1 cellular context compared by ENCODE assay signal in the genomic region with DNA sequence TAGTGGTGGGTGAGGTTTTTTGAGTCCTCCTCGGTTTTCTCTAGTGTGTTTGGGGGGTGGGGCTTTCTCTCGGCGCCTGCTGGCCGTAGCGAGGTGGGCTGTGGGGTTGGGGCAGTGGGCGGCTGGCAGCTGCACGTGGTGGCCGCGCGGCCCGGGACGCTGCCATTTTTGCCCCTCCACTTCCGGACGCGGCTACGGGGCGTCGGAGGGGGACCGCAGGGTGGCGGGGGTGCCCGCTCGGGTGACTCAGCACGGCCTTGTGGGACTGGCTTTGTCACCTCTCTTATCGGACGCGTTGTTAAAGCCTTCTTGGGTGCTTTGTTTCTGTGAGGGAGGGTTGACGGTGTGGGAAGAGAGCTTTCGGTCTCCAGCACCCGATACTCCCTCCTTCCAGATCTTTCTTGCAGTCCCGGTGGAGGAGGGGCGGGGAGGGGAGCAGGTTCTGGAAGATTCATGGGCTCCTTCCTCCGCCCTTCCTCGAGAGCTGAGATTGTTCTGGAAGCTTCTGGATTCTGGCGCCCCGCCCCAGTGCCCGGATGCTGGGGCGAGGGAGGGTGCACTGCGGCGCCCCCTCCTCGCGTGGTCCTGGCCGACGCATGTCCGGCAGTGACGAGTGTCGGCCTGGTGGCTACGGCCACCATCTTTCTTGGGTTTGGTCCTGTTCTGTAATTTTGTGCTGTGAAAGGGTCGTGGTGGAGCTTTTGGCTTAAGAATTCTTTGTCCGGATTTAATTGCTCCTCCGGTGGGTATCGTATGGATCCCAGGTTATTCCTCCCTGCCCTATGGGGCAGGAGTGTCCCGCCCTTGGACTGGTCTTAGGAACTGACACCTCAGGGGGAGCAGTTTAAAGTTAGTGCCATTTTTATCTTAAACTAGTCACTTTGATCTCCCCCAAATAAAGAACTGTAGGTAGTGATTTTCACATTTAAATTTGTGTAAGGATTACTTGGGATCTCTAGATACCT.
TF ChIP-seq lines count a peak whose summit lies in the region.

No MANE protein-coding gene starts in this region.

TF ChIP-seq in K562, 482 proteins besides CTCF, POLR2A, EP300 and RAD21 (continued from another document and continues in another):
- TF ChIP-seq, protein P1, sequence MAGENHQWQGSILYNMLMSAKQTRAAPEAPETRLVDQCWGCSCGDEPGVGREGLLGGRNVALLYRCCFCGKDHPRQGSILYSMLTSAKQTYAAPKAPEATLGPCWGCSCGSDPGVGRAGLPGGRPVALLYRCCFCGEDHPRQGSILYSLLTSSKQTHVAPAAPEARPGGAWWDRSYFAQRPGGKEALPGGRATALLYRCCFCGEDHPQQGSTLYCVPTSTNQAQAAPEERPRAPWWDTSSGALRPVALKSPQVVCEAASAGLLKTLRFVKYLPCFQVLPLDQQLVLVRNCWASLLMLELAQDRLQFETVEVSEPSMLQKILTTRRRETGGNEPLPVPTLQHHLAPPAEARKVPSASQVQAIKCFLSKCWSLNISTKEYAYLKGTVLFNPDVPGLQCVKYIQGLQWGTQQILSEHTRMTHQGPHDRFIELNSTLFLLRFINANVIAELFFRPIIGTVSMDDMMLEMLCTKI (IDR thresholded peaks at IDR 0.05; ENCODE audit: partially characterized antibody), result no peak
- TF ChIP-seq ZNF511 (CRISPR knock-in tag; IDR thresholded peaks at IDR 0.05), result peak; percentile 5; the same call in 1 of the 2 replicates
- TF ChIP-seq HDAC1 (IDR thresholded peaks at IDR 0.05), result peak; percentile 97 to 100; a peak in 3 of 4 replicates
- TF ChIP-seq ESRRA (IDR thresholded peaks at IDR 0.05; ENCODE audit: borderline replicate concordance, low read depth), result peak; percentile 54; the same call in 1 of the 2 replicates
- TF ChIP-seq RBM34 (IDR thresholded peaks at IDR 0.05; ENCODE audit: borderline replicate concordance, insufficient read depth, low read length), result no peak
- peak; percentile 84 for TF ChIP-seq ZNF239 (CRISPR knock-in tag; IDR thresholded peaks at IDR 0.05)
- TF ChIP-seq CBX3 (IDR thresholded peaks at IDR 0.05; ENCODE audit: borderline replicate concordance in 1 of 2, low read length in 2 of 2), result no peak; a peak in 1 of 3 replicates
- TF ChIP-seq ZNF79 (CRISPR knock-in tag; IDR thresholded peaks at IDR 0.05; ENCODE audit: low read depth), result no peak
- TF ChIP-seq ZNF551 (CRISPR knock-in tag; IDR thresholded peaks at IDR 0.05), result no peak
- no peak for TF ChIP-seq TAF1 (IDR thresholded peaks at IDR 0.05; ENCODE audit: control insufficient read depth, extremely low read depth, insufficient read depth, low read length, severe bottlenecking)
- TF ChIP-seq SRSF3 (IDR thresholded peaks at IDR 0.05; ENCODE audit: insufficient read depth, low read length), result no peak
- TF ChIP-seq ZNF592 (IDR thresholded peaks at IDR 0.05), result 0 out of 2 replicates have a peak, but pooled peaks have one; percentile 31
- TF ChIP-seq HMGXB4 (CRISPR knock-in tag; IDR thresholded peaks at IDR 0.05), result no peak; the same call in 1 of the 2 replicates
- peak; percentile 99 for TF ChIP-seq HMGN3 (IDR thresholded peaks at IDR 0.05; ENCODE audit: borderline replicate concordance, extremely low read depth, insufficient read length, low read depth, low read length)
- TF ChIP-seq TEAD1 (CRISPR knock-in tag; IDR thresholded peaks at IDR 0.05), result peak; percentile 54 to 71; a peak in 3 of 4 replicates
- no peak; the same call in none of the 2 replicates for TF ChIP-seq ZBTB43 (CRISPR knock-in tag; IDR thresholded peaks at IDR 0.05)
- no peak for TF ChIP-seq SRSF7 (optimal IDR thresholded peaks at IDR 0.05; ENCODE audit: low read depth, low read length)
- TF ChIP-seq BRCA1 (IDR thresholded peaks at IDR 0.05), result no peak
- peak; percentile 8; the same call in 1 of the 2 replicates for TF ChIP-seq BRCA1 (CRISPR knock-in tag; IDR thresholded peaks at IDR 0.05)
- TF ChIP-seq DNMT1 (IDR thresholded peaks at IDR 0.05), result no peak
- no peak; the same call in 1 of the 2 replicates for TF ChIP-seq SUPT5H (IDR thresholded peaks at IDR 0.05)
- TF ChIP-seq ZZZ3 (IDR thresholded peaks at IDR 0.05), result no peak
- TF ChIP-seq CREBBP (IDR thresholded peaks at IDR 0.05; ENCODE audit: low read depth, low read length), result no peak
- TF ChIP-seq ARNT (IDR thresholded peaks at IDR 0.05), result peak in 1 of 2 experiments; percentile 100; a peak in 3 of 4 replicates
- no peak for TF ChIP-seq CBX2 (IDR thresholded peaks at IDR 0.05; ENCODE audit: insufficient read depth, low read length, poor library complexity, severe bottlenecking)
- TF ChIP-seq GTF2A2 (tag; IDR thresholded peaks at IDR 0.05), result no peak
- TF ChIP-seq ZNF76 (CRISPR knock-in tag; IDR thresholded peaks at IDR 0.05; ENCODE audit: borderline replicate concordance), result 0 out of 2 replicates have a peak, but pooled peaks have one; percentile 31
- TF ChIP-seq TGIF2 (CRISPR knock-in tag; IDR thresholded peaks at IDR 0.05), result peak; percentile 85; the same call in 1 of the 2 replicates
- no peak; the same call in 1 of the 2 replicates for TF ChIP-seq RNF2 (IDR thresholded peaks at IDR 0.05)
- no peak for TF ChIP-seq BCL6 (CRISPR knock-in tag; IDR thresholded peaks at IDR 0.05)
- TF ChIP-seq ZNF707 (CRISPR knock-in tag; conservative IDR thresholded peaks at IDR 0.05), result no peak
- TF ChIP-seq POLR2AphosphoS5 (IDR thresholded peaks at IDR 0.05; ENCODE audit: control insufficient read depth, insufficient read depth, low read depth, low read length), result peak; percentile 56
- peak; percentile 88 for TF ChIP-seq FUS (optimal IDR thresholded peaks at IDR 0.05; ENCODE audit: low read depth, low read length)
- peak; percentile 54 for TF ChIP-seq POLR2B (IDR thresholded peaks at IDR 0.05; ENCODE audit: low read depth, partially characterized antibody)
- TF ChIP-seq KLF13 (tag; IDR thresholded peaks at IDR 0.05; ENCODE audit: borderline replicate concordance, low read depth), result 0 out of 2 replicates have a peak, but pooled peaks have one; percentile 9
- TF ChIP-seq MLX (CRISPR knock-in tag; conservative IDR thresholded peaks at IDR 0.05), result 0 out of 4 replicates have a peak, but pooled peaks of 1 of the 2 experiments have one; percentile 10
- TF ChIP-seq RBM25 (IDR thresholded peaks at IDR 0.05; ENCODE audit: low read depth, low read length, severe bottlenecking), result peak; percentile 6
- TF ChIP-seq NFIX (CRISPR knock-in tag; IDR thresholded peaks at IDR 0.05; ENCODE audit: low read depth), result no peak
- TF ChIP-seq, protein P2, sequence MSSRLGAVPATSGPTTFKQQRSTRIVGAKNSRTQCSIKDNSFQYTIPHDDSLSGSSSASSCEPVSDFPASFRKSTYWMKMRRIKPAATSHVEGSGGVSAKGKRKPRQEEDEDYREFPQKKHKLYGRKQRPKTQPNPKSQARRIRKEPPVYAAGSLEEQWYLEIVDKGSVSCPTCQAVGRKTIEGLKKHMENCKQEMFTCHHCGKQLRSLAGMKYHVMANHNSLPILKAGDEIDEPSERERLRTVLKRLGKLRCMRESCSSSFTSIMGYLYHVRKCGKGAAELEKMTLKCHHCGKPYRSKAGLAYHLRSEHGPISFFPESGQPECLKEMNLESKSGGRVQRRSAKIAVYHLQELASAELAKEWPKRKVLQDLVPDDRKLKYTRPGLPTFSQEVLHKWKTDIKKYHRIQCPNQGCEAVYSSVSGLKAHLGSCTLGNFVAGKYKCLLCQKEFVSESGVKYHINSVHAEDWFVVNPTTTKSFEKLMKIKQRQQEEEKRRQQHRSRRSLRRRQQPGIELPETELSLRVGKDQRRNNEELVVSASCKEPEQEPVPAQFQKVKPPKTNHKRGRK (tag; IDR thresholded peaks at IDR 0.05), result no peak
- TF ChIP-seq YY1 (IDR thresholded peaks at IDR 0.05; ENCODE audit: borderline replicate concordance in 1 of 3, control insufficient read depth in 1 of 3, extremely low read depth in 1 of 3, insufficient read depth in 3 of 3, insufficient read length in 1 of 3, insufficient replicate concordance in 2 of 3, low read depth in 1 of 3, low read length in 2 of 3), result peak; percentile 80 to 97 (median 94)
- no peak for TF ChIP-seq ZNF717 (CRISPR knock-in tag; IDR thresholded peaks at IDR 0.05)
- TF ChIP-seq EP400 (IDR thresholded peaks at IDR 0.05), result peak; percentile 100
- TF ChIP-seq NCOA4 (IDR thresholded peaks at IDR 0.05; ENCODE audit: partially characterized antibody), result no peak
- TF ChIP-seq RBBP5 (IDR thresholded peaks at IDR 0.05; ENCODE audit: borderline replicate concordance, insufficient read depth, low read length, poor library complexity, severe bottlenecking), result peak; percentile 67
- no peak for TF ChIP-seq SNIP1 (IDR thresholded peaks at IDR 0.05; ENCODE audit: low read depth)
- peak; percentile 63 for TF ChIP-seq HDAC3 (IDR thresholded peaks at IDR 0.05; ENCODE audit: borderline replicate concordance, partially characterized antibody)
- TF ChIP-seq ZNF143 (CRISPR knock-in tag; IDR thresholded peaks at IDR 0.05), result no peak; the same call in 1 of the 2 replicates
- peak; percentile 53; the same call in 1 of the 2 replicates for TF ChIP-seq FOXJ2 (tag; IDR thresholded peaks at IDR 0.05)
- TF ChIP-seq KAT7 (CRISPR knock-in tag; IDR thresholded peaks at IDR 0.05; ENCODE audit: borderline replicate concordance), result peak; percentile 96; the same call in 1 of the 2 replicates
- TF ChIP-seq ELF2 (CRISPR knock-in tag; IDR thresholded peaks at IDR 0.05), result peak; percentile 93
- TF ChIP-seq TAF7 (tag; IDR thresholded peaks at IDR 0.05), result no peak; the same call in 1 of the 2 replicates
- TF ChIP-seq ZNF263 (CRISPR knock-in tag; IDR thresholded peaks at IDR 0.05; ENCODE audit: borderline replicate concordance), result no peak
